In genomic region chr11:313787-314547, GRCh38 we compare ENCODE assay signal across 8 cellular contexts. TPM values are rescaled to one million over a fixed set of nuclear protein-coding genes. Genes with fewer than 3 reads are reported as not detected.
DNase-seq lines count a peak whose midpoint lies in the region; ATAC-seq lines count a peak whose summit lies in the region.

Gene IFITM1 (plus strand): TSS chr11:314040. CDS start chr11:314171, 131 bp downstream.

- POLR2A ChIA-PET in naive thymus-derived CD4-positive, alpha-beta T cell (lab: Charles Lee): interaction anchor here (0.5 to 6.9 kb wide), 10 partner anchors 8 to 107 kb away, joined by 3 to 54 read pairs (median 13); partner anchors contain the start of genes BET1L, PGGHG and RIC8A

- no peaks in the 10 kb centered on the region for H3K36me3 ChIP-seq in esophagus (ENCODE audit: control insufficient read depth in 2 of 2, insufficient read depth in 2 of 2, low read length in 1 of 2)
- H3K36me3 ChIP-seq in naive thymus-derived CD4-positive, alpha-beta T cell (ENCODE audit: control insufficient read depth in 2 of 3, insufficient read depth in 3 of 3, low read length in 3 of 3): peaks cover 0 to 19% (median 8%) of the 10 kb centered on the region in 3 experiments

- H3K4me3 Mint-ChIP-seq in naive thymus-derived CD4-positive, alpha-beta T cell: peak within 1 kb of the TSS; percentile 88 to 100 (median 96)

- ATAC-seq in naive thymus-derived CD4-positive, alpha-beta T cell: peak; percentile 72

- peak within 1 kb of the TSS; percentile 94 to 99 (median 99) for H3K27ac Mint-ChIP-seq in naive thymus-derived CD4-positive, alpha-beta T cell

- intact Hi-C loops in naive thymus-derived CD4-positive, alpha-beta T cell (cut with micrococcal nuclease): loop anchor here (1.0 to 5.0 kb wide), 9 partner anchors 41 to 193 kb away; partner anchors contain the start of genes BET1L (in 2 of the 2), RIC8A (in 2 of the 2), PTDSS2 (in 1 of the 2) and RNH1 (in 1 of the 2)

- H3K36me3 Mint-ChIP-seq in naive thymus-derived CD4-positive, alpha-beta T cell: peaks cover 4 to 51% (median 24%) of the 10 kb centered on the region in 5 donors

- H3K27ac ChIP-seq in esophagus (ENCODE audit: low read depth in 2 of 2, low read length in 1 of 2): peak within 1 kb of the TSS; percentile 78 to 89
- H3K27ac ChIP-seq in naive thymus-derived CD4-positive, alpha-beta T cell (ENCODE audit: low read depth, low read length): peak within 1 kb of the TSS; percentile 95

- H3K4me1 Mint-ChIP-seq in naive thymus-derived CD4-positive, alpha-beta T cell: peaks cover 26 to 43% (median 34%) of the 10 kb centered on the region in 7 donors

- peak; percentile 26 for DNase-seq in NK-92 treated with Interleukin-12 subunit alpha and Interleukin-12 subunit beta, amount 100 ng/mL, for 24 hours (lab: John Stamatoyannopoulos, UW)
- DNase-seq in NK-92 (lab: John Stamatoyannopoulos, UW; ENCODE audit: unreplicated experiment) (no peak), HuH-7 (ENCODE audit: low spot score) (peak; percentile 61), RKO (ENCODE audit: low spot score) (no peak), DMS114 treated with DMSO at 0.1 percent for 48 hours (lab: John Stamatoyannopoulos, UW; ENCODE audit: unreplicated experiment) (no peak)
- DNase-seq in activated CD8-positive, alpha-beta memory T cell treated with anti-CD3 and anti-CD28 coated beads for 24 hours: peak; percentile 85
- DNase-seq in naive thymus-derived CD4-positive, alpha-beta T cell: peak in 8 of 9 donors; percentile 55 to 80 (median 76)

- no peaks in the 10 kb centered on the region for H3K27me3 ChIP-seq in esophagus (ENCODE audit: control insufficient read depth in 1 of 2, insufficient read depth in 2 of 2, low read length in 2 of 2)
- no peaks in the 10 kb centered on the region for H3K27me3 ChIP-seq in naive thymus-derived CD4-positive, alpha-beta T cell (ENCODE audit: control insufficient read depth in 2 of 2, insufficient read depth in 2 of 2, low read length in 2 of 2)

- H3K9me3 ChIP-seq in esophagus (ENCODE audit: control insufficient read depth in 2 of 2, insufficient read depth in 1 of 2, low read depth in 1 of 2, low read length in 1 of 2): no peaks in the 10 kb centered on the region
- H3K9me3 ChIP-seq in naive thymus-derived CD4-positive, alpha-beta T cell (ENCODE audit: control insufficient read depth in 2 of 3, low read length in 3 of 3): no peaks in the 10 kb centered on the region

- CTCF ChIA-PET in naive thymus-derived CD4-positive, alpha-beta T cell (lab: Charles Lee): interaction anchor here (1.5 to 1.6 kb wide), 2 partner anchors 35 to 46 kb away, joined by 3 to 5 read pairs; no protein-coding TSS in a partner anchor

- no peaks in the 10 kb centered on the region for H3K9me3 Mint-ChIP-seq in naive thymus-derived CD4-positive, alpha-beta T cell

- 10 to 19% methylated on average over 18 of the region's 18 CpGs for WGBS in esophagus, 2 donors

- peak within 1 kb of the TSS; percentile 47 to 49 for H3K4me3 ChIP-seq in esophagus (ENCODE audit: low read depth in 1 of 2, low read length in 2 of 2)
- peak within 1 kb of the TSS; percentile 71 for H3K4me3 ChIP-seq in naive thymus-derived CD4-positive, alpha-beta T cell (ENCODE audit: low read length)

- H3K4me1 ChIP-seq in esophagus (ENCODE audit: control insufficient read depth in 2 of 2, insufficient read depth in 2 of 2, low read length in 1 of 2): peaks cover 0 to 7% of the 10 kb centered on the region in 2 donors
- peaks cover 13 to 37% of the 10 kb centered on the region in 2 donors for H3K4me1 ChIP-seq in naive thymus-derived CD4-positive, alpha-beta T cell (ENCODE audit: control insufficient read depth in 2 of 2, insufficient read depth in 2 of 2, low read length in 2 of 2)

- H3K27me3 Mint-ChIP-seq in naive thymus-derived CD4-positive, alpha-beta T cell: peaks cover 0 to 3% (median 0%) of the 10 kb centered on the region in 5 donors

RNA-seq across cellular contexts. Expression of gene IFITM1, which starts in this region (rescaled TPM):
- 100 to 1,000 TPM in 1 of 2 donors, 10 to 100 TPM in 1; 48.2 to 112 TPM for polyA plus RNA-seq in esophagus
- 100 to 1,000 TPM in 4 of 5 experiments, 10 to 100 TPM in 1; 97.4 to 985 (median 241) TPM for total RNA-seq in naive thymus-derived CD4-positive, alpha-beta T cell
- polyA plus RNA-seq in naive thymus-derived CD4-positive, alpha-beta T cell: 1,000 to 10,000 TPM; 1,878 to 2,355 TPM

Comparison
In these comparisons a context has a peak if more than half of its experiments do, and no peak if none do; other contexts are left out.
1. RNA of gene IFITM1 (polyA plus RNA-seq): 1,878 to 2,355 TPM in naive thymus-derived CD4-positive, alpha-beta T cell; 48.2 to 112 TPM in esophagus; every median in the first group is over 10 times any median in the second.
2. DNase-seq: peak in NK-92 treated with Interleukin-12 subunit alpha and Interleukin-12 subunit beta, amount 100 ng/mL, for 24 hours (single experiment), HuH-7 (single experiment), activated CD8-positive, alpha-beta memory T cell treated with anti-CD3 and anti-CD28 coated beads for 24 hours (single experiment) and naive thymus-derived CD4-positive, alpha-beta T cell (8 of 9); none in NK-92 (single experiment), RKO (single experiment) and DMS114 treated with DMSO at 0.1 percent for 48 hours (single experiment).